10 cellular contexts compared by ENCODE assay signal in genomic region chr21:38956791-38957571, GRCh38.
DNase-seq lines count a peak whose midpoint lies in the region; ATAC-seq and TF ChIP-seq lines count a peak whose summit lies in the region.
"Had no signal": no experiment of that assay in that cellular context is flagged by ENCODE, and none has a peak within 500 bp of the region (broad histone marks: within the 10 kb centered on the region; RNA-seq: fewer than 3 reads in every experiment).

No MANE protein-coding gene starts in this region.

- peaks cover 12% of the 10 kb centered on the region for H3K36me3 Mint-ChIP-seq in Caco-2 (ENCODE audit: insufficient read depth, unreplicated experiment)
- H3K36me3 Mint-ChIP-seq in CD4-positive, alpha-beta T cell (ENCODE audit: low read depth) = no peaks in the 10 kb centered on the region

- TF ChIP-seq CTCF in Caco-2 (IDR thresholded peaks at IDR 0.05; ENCODE audit: insufficient read depth in 1 of 2, low read depth in 1 of 2, low read length in 1 of 2, severe bottlenecking in 1 of 2, unreplicated experiment in 1 of 2) (no peak), WERI-Rb-1 (IDR thresholded peaks at IDR 0.05; ENCODE audit: low read depth, low read length) (no peak), lung (IDR thresholded peaks at IDR 0.05; ENCODE audit: control extremely low read depth, extremely low read depth) (no peak), vagina (IDR thresholded peaks at IDR 0.05) (no peak)
- TF ChIP-seq CTCF in CD4-positive, alpha-beta T cell (IDR thresholded peaks at IDR 0.05) = no peak

- no peaks in the 10 kb centered on the region for H3K27me3 Mint-ChIP-seq in Caco-2 (ENCODE audit: insufficient read depth, unreplicated experiment)
- H3K27me3 Mint-ChIP-seq in CD4-positive, alpha-beta T cell = no peaks in the 10 kb centered on the region

- TF ChIP-seq POLR2A in vagina (IDR thresholded peaks at IDR 0.05) = no peak

- no TSS peak for BruUV-seq in Caco-2 (replicated peaks; lab: Mats Ljungman, UMichigan)

- 40 to 64% methylated on average over 12 of the region's 12 CpGs for WGBS in lung, 2 donors

- peaks cover 3% of the 10 kb centered on the region; the same call in 1 of the 2 replicates for H3K9me3 ChIP-seq in Caco-2
- H3K9me3 ChIP-seq in WERI-Rb-1 (ENCODE audit: severe bottlenecking) = peaks cover 7% of the 10 kb centered on the region
- H3K9me3 ChIP-seq in lung (ENCODE audit: control insufficient read depth in 2 of 2, insufficient read depth in 1 of 2, low read length in 1 of 2) = no peaks in the 10 kb centered on the region
- no peaks in the 10 kb centered on the region for H3K9me3 ChIP-seq in vagina
- no peaks in the 10 kb centered on the region for H3K9me3 ChIP-seq in CD4-positive, alpha-beta T cell (ENCODE audit: control insufficient read depth, low read length)
- H3K9me3 ChIP-seq: thoracic aorta had no signal

- H3K4me1 ChIP-seq in Caco-2 (peaks cover 57% of the 10 kb centered on the region), lung (ENCODE audit: control insufficient read depth in 2 of 2, insufficient read depth in 2 of 2, low read length in 2 of 2) (peaks cover 6 to 13% of the 10 kb centered on the region in 2 donors), vagina (peaks cover 23% of the 10 kb centered on the region)

- no peak for ATAC-seq in lung (ENCODE audit: insufficient read depth, low FRiP score)
- ATAC-seq in GM18873 (IDR thresholded peaks at IDR 0.05; ENCODE audit: low FRiP score, unreplicated experiment) = no peak
- no peak for ATAC-seq in CD4-positive, alpha-beta T cell (ENCODE audit: poor library complexity)

- H3K27ac ChIP-seq in WERI-Rb-1 (peak overlapping the region; percentile 83), lung (ENCODE audit: low read depth in 1 of 2, low read length in 1 of 2) (peak overlapping the region; percentile 62 to 81), vagina (no peak overlapping the region)
- H3K27ac ChIP-seq in CD4-positive, alpha-beta T cell (ENCODE audit: low read depth, low read length) = no peak overlapping the region
- H3K27ac ChIP-seq: C4-2B, thoracic aorta had no signal

- peaks cover 7% of the 10 kb centered on the region for H3K9me3 Mint-ChIP-seq in Caco-2 (ENCODE audit: unreplicated experiment)
- H3K9me3 Mint-ChIP-seq in CD4-positive, alpha-beta T cell = no peaks in the 10 kb centered on the region

- H3K4me3 Mint-ChIP-seq in Caco-2 (ENCODE audit: unreplicated experiment) = peak overlapping the region; percentile 35
- no peak overlapping the region for H3K4me3 Mint-ChIP-seq in CD4-positive, alpha-beta T cell

- CTCF ChIA-PET in Caco-2 (lab: Charles Lee) = interaction anchor here (0.6 to 1.0 kb wide), 4 partner anchors 17 to 254 kb away, joined by 3 to 11 read pairs (median 3); no protein-coding TSS in a partner anchor
- CTCF ChIA-PET in CD4-positive, alpha-beta T cell (lab: Charles Lee) = no interaction called here

- intact Hi-C loops in Caco-2 (cut with micrococcal nuclease; ENCODE audit: unreplicated experiment) (no loop called here), vagina (cut with DNase I) (no loop called here)
- intact Hi-C loops in CD4-positive, alpha-beta T cell (cut with DNase I, micrococcal nuclease) = no loop called here

- peak overlapping the region; percentile 81 for H3K27ac Mint-ChIP-seq in Caco-2 (ENCODE audit: unreplicated experiment)
- H3K27ac Mint-ChIP-seq in CD4-positive, alpha-beta T cell = no peak overlapping the region

- POLR2A ChIA-PET in Caco-2 (lab: Charles Lee) = interaction anchor here (0.6 to 1.7 kb wide), 3 partner anchors 36 to 73 kb away, joined by 3 to 4 read pairs (median 3); no protein-coding TSS in a partner anchor
- POLR2A ChIA-PET in CD4-positive, alpha-beta T cell (lab: Charles Lee) = interaction anchor here (0.6 kb wide), 1 partner anchor 131 kb away, joined by 3 read pairs; no protein-coding TSS in a partner anchor

- DNase-seq in Caco-2 = peak; percentile 44 to 62
- DNase-seq in NCI-H1930 (lab: John Stamatoyannopoulos, UW) = peak; percentile 87 to 92
- DNase-seq in WERI-Rb-1 = peak; percentile 52
- DNase-seq in lung (ENCODE audit: low spot score) = no peak
- no peak for DNase-seq in vagina (ENCODE audit: extremely low spot score in 2 of 2)
- DNase-seq in CD4-positive, alpha-beta T cell = no peak
- no peak for DNase-seq in stimulated activated CD4-positive, alpha-beta T cell treated with anti-CD3 and anti-CD28 coated beads, Interleukin-15, amount 100 ng/mL, for 24 hours

- H3K27me3 ChIP-seq in Caco-2 (replicated peaks; ENCODE audit: control insufficient read depth, insufficient read depth, low read length) = no peaks in the 10 kb centered on the region
- no peaks in the 10 kb centered on the region for H3K27me3 ChIP-seq in WERI-Rb-1 (ENCODE audit: insufficient read depth, low read depth, severe bottlenecking)
- no peaks in the 10 kb centered on the region for H3K27me3 ChIP-seq in lung (ENCODE audit: control insufficient read depth, insufficient read depth)
- H3K27me3 ChIP-seq in vagina = no peaks in the 10 kb centered on the region
- H3K27me3 ChIP-seq in CD4-positive, alpha-beta T cell (ENCODE audit: control insufficient read depth, insufficient read depth, low read length) = no peaks in the 10 kb centered on the region

- H3K4me3 ChIP-seq in Caco-2 (ENCODE audit: low read depth, low read length) (no peak overlapping the region), WERI-Rb-1 (ENCODE audit: low read depth, low read length) (peak overlapping the region; percentile 31), lung (no peak overlapping the region), vagina (no peak overlapping the region)
- H3K4me3 ChIP-seq: thoracic aorta had no signal

- peaks cover 24% of the 10 kb centered on the region for H3K4me1 Mint-ChIP-seq in Caco-2 (ENCODE audit: low read depth, unreplicated experiment)
- H3K4me1 Mint-ChIP-seq in CD4-positive, alpha-beta T cell (ENCODE audit: low read depth) = no peaks in the 10 kb centered on the region

- H3K36me3 ChIP-seq in Caco-2 (ENCODE audit: control insufficient read depth, insufficient read depth, low read length) (no peaks in the 10 kb centered on the region), WERI-Rb-1 (no peaks in the 10 kb centered on the region), lung (ENCODE audit: control insufficient read depth in 2 of 2, insufficient read depth in 2 of 2, low read length in 2 of 2) (no peaks in the 10 kb centered on the region), vagina (no peaks in the 10 kb centered on the region)
- H3K36me3 ChIP-seq: thoracic aorta had no signal

Comparison
In these comparisons a context has a peak if more than half of its experiments do, and no peak if none do; other contexts are left out.
1. DNase-seq: peak in Caco-2 (2 of 2), NCI-H1930 (2 of 2) and WERI-Rb-1 (single experiment); none in lung (single experiment), vagina (0 of 2), CD4-positive, alpha-beta T cell (0 of 10) and stimulated activated CD4-positive, alpha-beta T cell treated with anti-CD3 and anti-CD28 coated beads, Interleukin-15, amount 100 ng/mL, for 24 hours (single experiment).
2. H3K27ac ChIP-seq: peak in WERI-Rb-1 (single experiment) and lung (2 of 2); none in vagina (single experiment) and CD4-positive, alpha-beta T cell (single experiment).